16 cellular contexts compared by ENCODE assay signal in the genomic region with DNA sequence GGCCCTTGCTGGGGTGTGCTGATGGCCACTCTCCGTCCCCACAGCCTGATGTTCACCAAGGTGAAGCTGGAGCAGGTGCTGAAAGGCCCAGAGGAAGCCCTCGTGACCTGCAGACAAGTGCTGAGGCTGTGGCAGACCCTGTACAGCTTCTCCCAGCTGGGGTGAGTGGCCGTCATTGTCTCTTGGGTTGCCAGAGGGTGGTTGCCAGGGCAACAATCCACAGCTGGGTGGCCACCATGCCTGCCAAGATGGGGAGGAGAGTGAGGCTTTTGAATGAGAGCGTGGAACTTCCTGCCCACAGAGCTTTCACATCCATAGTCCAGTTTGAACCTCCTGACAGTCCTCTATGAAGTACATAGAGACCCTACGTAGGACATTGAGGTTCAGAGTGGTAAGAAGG.
DNase-seq lines count a peak whose midpoint lies in the region; ATAC-seq, FAIRE-seq and TF ChIP-seq lines count a peak whose summit lies in the region.
"Had no signal": no experiment of that assay in that cellular context is flagged by ENCODE, and none has a peak within 500 bp of the region (broad histone marks: within the 10 kb centered on the region; RNA-seq: fewer than 3 reads in every experiment).

No MANE protein-coding gene starts in this region.

- no peak overlapping the region for H3K4me3 ChIP-seq in BLaER1 treated with 17β-estradiol and CSF1 and Interleukin-3, amounts not matched to agents 10 nM and 100 nM
- H3K4me3 ChIP-seq in IMR-90 (ENCODE audit: insufficient read depth, low read depth, low read length) (no peak overlapping the region), spleen (no peak overlapping the region)

- H3K4ac ChIP-seq in IMR-90 (ENCODE audit: low read depth, low read length): peak overlapping the region; percentile 67

- no peak for FAIRE-seq in urothelium cell line (lab: Jason Lieb, UNC)
- FAIRE-seq: RCC 7860 had no signal

- dilution Hi-C loops in IMR-90 (cut with HindIII; ENCODE audit: low sequenced_read_pairs, unreplicated experiment): no loop called here

- peak overlapping the region; percentile 45; the same call in 1 of the 3 replicates for H2BK15ac ChIP-seq in IMR-90 (ENCODE audit: low read depth, low read length)

- H2BK20ac ChIP-seq in IMR-90 (ENCODE audit: low read depth, low read length): peak overlapping the region; percentile 18; the same call in 1 of the 2 replicates

- H2AK9ac ChIP-seq in IMR-90 (replicated peaks; ENCODE audit: low read depth, low read length, poor library complexity): no peak overlapping the region

- H3K4me1 ChIP-seq in BLaER1 treated with 17β-estradiol and CSF1 and Interleukin-3, amounts not matched to agents 10 nM and 100 nM: peaks cover 77 to 91% (median 85%) of the 10 kb centered on the region in 10 experiments
- H3K4me1 ChIP-seq in IMR-90 (ENCODE audit: control insufficient read depth, insufficient read depth, low read length) (peaks cover 18% of the 10 kb centered on the region), spleen (peaks cover 19 to 41% (median 25%) of the 10 kb centered on the region in 6 donors)

- H3K18ac ChIP-seq in IMR-90 (ENCODE audit: low read depth, low read length): no peak overlapping the region

- peak overlapping the region; percentile 83 to 98 (median 94) for H3K4me2 ChIP-seq in BLaER1 treated with 17β-estradiol and CSF1 and Interleukin-3, amounts not matched to agents 10 nM and 100 nM
- no peak overlapping the region for H3K4me2 ChIP-seq in IMR-90 (ENCODE audit: low read depth, low read length)

- peaks cover 26% of the 10 kb centered on the region for H3K9me1 ChIP-seq in IMR-90 (ENCODE audit: insufficient read depth, low read length)

- H3K14ac ChIP-seq in IMR-90 (replicated peaks; ENCODE audit: low read depth, low read length): 0 out of 2 replicates have a peak overlapping the region, but pooled peaks have one; percentile 50

- ATAC-seq in IMR-90 (ENCODE audit: low read depth): no peak
- ATAC-seq in GM21723 (IDR thresholded peaks at IDR 0.05; ENCODE audit: unreplicated experiment): no peak
- no peak for ATAC-seq in HG02798 (IDR thresholded peaks at IDR 0.05; ENCODE audit: poor library complexity, unreplicated experiment)
- ATAC-seq: stimulated activated naive B cell treated with anti-CD40 and anti-IgM and Interleukin-4, amounts not matched to agents 10 μg/mL and 1 μg/mL and 100 μg/mL, for 72 hours had no signal

- H2AK5ac ChIP-seq in IMR-90 (ENCODE audit: low read depth, low read length): peak overlapping the region; percentile 20

- TF ChIP-seq CTCF in IMR-90 (conservative IDR thresholded peaks at IDR 0.05; ENCODE audit: low read depth, low read length) (no peak), spleen (IDR thresholded peaks at IDR 0.05 in 8 of 11, conservative IDR thresholded peaks at IDR 0.05 in 3 of 11) (no peak)

- peaks cover 0 to 91% (median 0%) of the 10 kb centered on the region in 11 experiments; a peak in 5 of 22 replicates for H4K20me1 ChIP-seq in BLaER1 treated with 17β-estradiol and CSF1 and Interleukin-3, amounts not matched to agents 10 nM and 100 nM
- peaks cover 3% of the 10 kb centered on the region; the same call in 1 of the 2 replicates for H4K20me1 ChIP-seq in IMR-90 (ENCODE audit: insufficient read depth, low read length)

- no peaks in the 10 kb centered on the region for H3K9me3 ChIP-seq in BLaER1 treated with 17β-estradiol and CSF1 and Interleukin-3, amounts not matched to agents 10 nM and 100 nM (replicated peaks in 1 of 11)
- no peaks in the 10 kb centered on the region for H3K9me3 ChIP-seq in IMR-90 (ENCODE audit: control insufficient read depth, insufficient read depth, low read length)
- H3K9me3 ChIP-seq in spleen: no peaks in the 10 kb centered on the region

- POLR2A ChIA-PET in IMR-90 (lab: Charles Lee; ENCODE audit: unreplicated experiment): interaction anchor here (1.0 kb wide), 1 partner anchor 20 kb away, joined by 7 read pairs; no protein-coding TSS in a partner anchor

- no TSS peak for BruUV-seq in IMR-90 (replicated peaks; lab: Mats Ljungman, UMichigan)

- CTCF ChIA-PET in IMR-90 (lab: Yijun Ruan, JAX): no interaction called here

- 100% methylated on average over 1 of the region's 5 CpGs; no CpG with 5 or more reads in 1 of the 2 experiments for WGBS in IMR-90 (ENCODE audit: extremely low coverage in 2 of 2, insufficient read length in 1 of 2), 2 experiments
- WGBS in spleen, 5 donors: 77 to 87% (median 81%) methylated on average over 5 of the region's 5 CpGs

- in situ Hi-C loops in IMR-90 (cut with MboI; ENCODE audit: low sequenced_read_pairs): no loop called here

- TF ChIP-seq RAD21 in IMR-90 (IDR thresholded peaks at IDR 0.05; ENCODE audit: low read length): no peak

- H2AFZ ChIP-seq in IMR-90 (replicated peaks; ENCODE audit: low read length, poor library complexity): peak overlapping the region; percentile 27

- no peaks in the 10 kb centered on the region for H3K27me3 ChIP-seq in BLaER1 treated with 17β-estradiol and CSF1 and Interleukin-3, amounts not matched to agents 10 nM and 100 nM
- H3K27me3 ChIP-seq in IMR-90 (ENCODE audit: control insufficient read depth, insufficient read depth, low read length) (no peaks in the 10 kb centered on the region), spleen (replicated peaks in 1 of 7) (no peaks in the 10 kb centered on the region)

- H2BK120ac ChIP-seq in IMR-90 (ENCODE audit: low read depth, low read length): peak overlapping the region; percentile 99; the same call in 1 of the 2 replicates

- intact Hi-C loops in IMR-90 (cut with micrococcal nuclease) (no loop called here), spleen (cut with DNase I; ENCODE audit: low total_unique reads) (no loop called here)

- peaks cover 53 to 82% (median 76%) of the 10 kb centered on the region in 11 experiments for H3K36me3 ChIP-seq in BLaER1 treated with 17β-estradiol and CSF1 and Interleukin-3, amounts not matched to agents 10 nM and 100 nM
- H3K36me3 ChIP-seq in IMR-90 (ENCODE audit: control insufficient read depth, insufficient read depth, low read length) (peaks cover 46% of the 10 kb centered on the region), spleen (peaks cover 4 to 98% (median 44%) of the 10 kb centered on the region in 6 donors)

- peak overlapping the region in 1 of 2 experiments; percentile 0; a peak in 1 of 4 replicates for H4K8ac ChIP-seq in IMR-90 (ENCODE audit: low read depth in 2 of 2, low read length in 2 of 2)

- peak overlapping the region in 9 of 11 experiments; percentile 45 to 97 (median 88); a peak in 15 of 22 replicates for H3K27ac ChIP-seq in BLaER1 treated with 17β-estradiol and CSF1 and Interleukin-3, amounts not matched to agents 10 nM and 100 nM
- H3K27ac ChIP-seq in IMR-90 (ENCODE audit: insufficient read depth, low read length) (no peak overlapping the region), caudate nucleus (ENCODE audit: low read depth, low read length) (peak overlapping the region; percentile 91), spleen (no peak overlapping the region)

- H3K23ac ChIP-seq in IMR-90 (ENCODE audit: low read depth, low read length): no peak overlapping the region

- no peak overlapping the region for H3K56ac ChIP-seq in IMR-90 (ENCODE audit: extremely low read depth, insufficient read depth, low read length)

- DNase-seq in IMR-90 (no peak), caudate nucleus (lab: John Stamatoyannopoulos, UW) (peak in 59 of 61 donors; percentile 33 to 95 (median 82)), midbrain (lab: John Stamatoyannopoulos, UW) (peak; percentile 88), spleen (no peak), urothelium cell line (ENCODE audit: low spot score) (no peak)
- DNase-seq: activated B cell treated with CpG ODN at 0.5 μM for 24 hours; activated effector memory CD4-positive, alpha-beta T cell treated with anti-CD3 and anti-CD28 coated beads, Interleukin-2, amount 50 U/mL, for 16 hours; AML-193; H7; mesendoderm; NCI-H524 treated with DMSO at 0.1 percent for 48 hours; stimulated activated naive B cell treated with anti-CD40 and anti-IgM and Interleukin-4, amounts not matched to agents 10 μg/mL and 1 μg/mL and 100 μg/mL, for 72 hours had no signal

- peaks cover 13 to 54% of the 10 kb centered on the region in 2 experiments; a peak in 3 of 4 replicates for H3K79me1 ChIP-seq in IMR-90 (ENCODE audit: low read depth in 1 of 2, low read length in 2 of 2)

- H4K5ac ChIP-seq in IMR-90 (ENCODE audit: low read depth, low read length): no peak overlapping the region

- H2BK5ac ChIP-seq in IMR-90 (ENCODE audit: low read depth, low read length, poor library complexity, severe bottlenecking): no peak overlapping the region

- peak overlapping the region; percentile 12; the same call in 1 of the 2 replicates for H4K91ac ChIP-seq in IMR-90 (ENCODE audit: insufficient read depth, low read depth, low read length)

- peak overlapping the region in 5 of 11 experiments; percentile 0 to 87 (median 47); a peak in 7 of 22 replicates for H3K9ac ChIP-seq in BLaER1 treated with 17β-estradiol and CSF1 and Interleukin-3, amounts not matched to agents 10 nM and 100 nM
- H3K9ac ChIP-seq in IMR-90 (ENCODE audit: low read depth, low read length): no peak overlapping the region

- TF ChIP-seq POLR2A in IMR-90 (IDR thresholded peaks at IDR 0.05; ENCODE audit: low read depth, low read length): no peak
- no peak for TF ChIP-seq POLR2A in spleen (IDR thresholded peaks at IDR 0.05)

TF ChIP-seq in IMR-90, 13 proteins besides CTCF, POLR2A, EP300 and RAD21 (continues in another document):
- TF ChIP-seq SMC3 (IDR thresholded peaks at IDR 0.05; ENCODE audit: low read depth, low read length) (no peak), CHD1 (IDR thresholded peaks at IDR 0.05; ENCODE audit: low read depth, low read length) (no peak), NFE2L2 (IDR thresholded peaks at IDR 0.05; ENCODE audit: low read depth, low read length) (no peak), MAFK (IDR thresholded peaks at IDR 0.05; ENCODE audit: low read depth, low read length) (no peak)
- TF ChIP-seq, protein P1, sequence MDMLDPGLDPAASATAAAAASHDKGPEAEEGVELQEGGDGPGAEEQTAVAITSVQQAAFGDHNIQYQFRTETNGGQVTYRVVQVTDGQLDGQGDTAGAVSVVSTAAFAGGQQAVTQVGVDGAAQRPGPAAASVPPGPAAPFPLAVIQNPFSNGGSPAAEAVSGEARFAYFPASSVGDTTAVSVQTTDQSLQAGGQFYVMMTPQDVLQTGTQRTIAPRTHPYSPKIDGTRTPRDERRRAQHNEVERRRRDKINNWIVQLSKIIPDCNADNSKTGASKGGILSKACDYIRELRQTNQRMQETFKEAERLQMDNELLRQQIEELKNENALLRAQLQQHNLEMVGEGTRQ (IDR thresholded peaks at IDR 0.05; ENCODE audit: low read depth, low read length): no peak
- TF ChIP-seq, protein P2, sequence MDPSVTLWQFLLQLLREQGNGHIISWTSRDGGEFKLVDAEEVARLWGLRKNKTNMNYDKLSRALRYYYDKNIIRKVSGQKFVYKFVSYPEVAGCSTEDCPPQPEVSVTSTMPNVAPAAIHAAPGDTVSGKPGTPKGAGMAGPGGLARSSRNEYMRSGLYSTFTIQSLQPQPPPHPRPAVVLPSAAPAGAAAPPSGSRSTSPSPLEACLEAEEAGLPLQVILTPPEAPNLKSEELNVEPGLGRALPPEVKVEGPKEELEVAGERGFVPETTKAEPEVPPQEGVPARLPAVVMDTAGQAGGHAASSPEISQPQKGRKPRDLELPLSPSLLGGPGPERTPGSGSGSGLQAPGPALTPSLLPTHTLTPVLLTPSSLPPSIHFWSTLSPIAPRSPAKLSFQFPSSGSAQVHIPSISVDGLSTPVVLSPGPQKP (IDR thresholded peaks at IDR 0.05; ENCODE audit: borderline replicate concordance, low read depth, low read length): no peak

Comparison
In these comparisons a context has a peak if more than half of its experiments do, and no peak if none do; other contexts are left out.
1. H3K27ac ChIP-seq: peak in BLaER1 treated with 17β-estradiol and CSF1 and Interleukin-3, amounts not matched to agents 10 nM and 100 nM (9 of 11) and caudate nucleus (single experiment); none in IMR-90 (single experiment) and spleen (0 of 8).
2. DNase-seq: peak in caudate nucleus (59 of 61) and midbrain (single experiment); none in IMR-90 (single experiment), spleen (single experiment) and urothelium cell line (single experiment).